In the genomic region with DNA sequence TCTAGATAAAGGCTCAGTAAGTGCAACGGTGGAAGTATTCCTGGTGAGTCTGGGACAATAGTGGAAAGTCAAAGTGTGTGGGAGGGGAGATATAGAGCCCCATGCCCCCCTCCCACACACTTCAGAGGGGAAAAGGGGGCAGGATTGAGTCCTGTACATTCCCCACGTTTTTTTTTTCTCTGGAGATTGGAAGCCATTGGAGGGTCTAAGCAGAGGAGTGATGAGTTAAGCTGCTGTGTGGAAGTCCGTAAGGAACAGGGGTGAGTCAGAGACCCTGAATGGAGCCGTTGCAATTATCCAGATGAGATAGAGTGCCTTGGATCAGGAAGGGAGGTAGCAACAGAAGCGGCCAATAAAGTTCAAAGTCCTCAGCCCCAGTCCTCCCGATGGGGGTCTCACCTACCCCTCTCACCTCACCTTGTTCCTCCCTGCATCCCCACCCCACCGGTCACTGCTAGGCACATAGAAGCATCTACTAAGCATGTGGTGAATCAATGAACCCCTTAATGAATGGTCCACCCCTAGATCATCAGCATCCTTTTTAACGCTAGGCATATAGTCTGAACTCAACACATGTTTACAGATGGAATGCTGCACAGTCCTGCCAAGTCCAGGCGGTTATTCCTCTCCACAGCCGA, we compare ENCODE assay signal across 7 cellular contexts. TPM values are rescaled to one million over a fixed set of nuclear protein-coding genes. Genes with fewer than 3 reads are reported as not detected.
DNase-seq lines count a peak whose midpoint lies in the region; ATAC-seq and TF ChIP-seq lines count a peak whose summit lies in the region.

No MANE protein-coding gene starts in this region.

- peak; percentile 45 for DNase-seq in NCI-H146 treated with DMSO at 0.1 percent for 48 hours (lab: John Stamatoyannopoulos, UW; ENCODE audit: unreplicated experiment)
- no peak for DNase-seq in choroid plexus epithelial cell (ENCODE audit: low read depth)
- no peak for DNase-seq in memory B cell (ENCODE audit: low spot score in 2 of 2)
- DNase-seq in aorta, result no peak
- DNase-seq in NCI-H1436 treated with DMSO at 0.1 percent for 48 hours (lab: John Stamatoyannopoulos, UW), result no peak

- H3K27ac Mint-ChIP-seq in memory B cell, result peak overlapping the region; percentile 92

- peaks cover 22% of the 10 kb centered on the region for H3K4me1 Mint-ChIP-seq in memory B cell

- no peaks in the 10 kb centered on the region for H3K36me3 ChIP-seq in aorta (ENCODE audit: control insufficient read depth in 1 of 2, insufficient read depth in 2 of 2, low read length in 1 of 2)

- H3K9me3 Mint-ChIP-seq in memory B cell, result no peaks in the 10 kb centered on the region

- peaks cover 6% of the 10 kb centered on the region for H3K36me3 Mint-ChIP-seq in memory B cell

- no peak for TF ChIP-seq CTCF in choroid plexus epithelial cell (conservative IDR thresholded peaks at IDR 0.05; ENCODE audit: low read depth, low read length)

- H3K4me1 ChIP-seq in aorta (ENCODE audit: control insufficient read depth in 1 of 2, insufficient read depth in 2 of 2, low read length in 2 of 2), result peaks cover 0 to 6% of the 10 kb centered on the region in 2 donors

- no peaks in the 10 kb centered on the region for H3K9me3 ChIP-seq in aorta (ENCODE audit: control insufficient read depth, low read length)

- intact Hi-C loops in aorta (cut with DNase I), result loop anchor here in 1 of 2 donors (5.0 kb wide), 2 partner anchors 75 to 100 kb away; partner anchors contain the start of gene B4GALT5

- no peaks in the 10 kb centered on the region for H3K27me3 Mint-ChIP-seq in memory B cell

- peak overlapping the region; percentile 80 for H3K4me3 Mint-ChIP-seq in memory B cell

- peak overlapping the region; percentile 73 for H3K4me3 ChIP-seq in choroid plexus epithelial cell (ENCODE audit: low read depth, low read length)
- H3K4me3 ChIP-seq in aorta (ENCODE audit: low read length in 2 of 2), result peak overlapping the region in 1 of 2 donors; percentile 80

- WGBS in aorta, 2 donors, result 20 to 23% methylated on average over 10 of the region's 10 CpGs

- peak; percentile 3 for ATAC-seq in GM21381 (IDR thresholded peaks at IDR 0.05; ENCODE audit: unreplicated experiment)
- peak; percentile 14 for ATAC-seq in memory B cell (ENCODE audit: low read depth)
- ATAC-seq in aorta (ENCODE audit: low FRiP score), result peak; percentile 29
- ATAC-seq in HG03095 (IDR thresholded peaks at IDR 0.05; ENCODE audit: unreplicated experiment), result no peak

- H3K27me3 ChIP-seq in aorta (ENCODE audit: control insufficient read depth in 1 of 2, insufficient read depth in 2 of 2, low read length in 1 of 2), result no peaks in the 10 kb centered on the region

- H3K27ac ChIP-seq in aorta (ENCODE audit: low read depth in 1 of 2, low read length in 2 of 2), result peak overlapping the region in 1 of 2 donors; percentile 38

RNA-seq across cellular contexts. Expression of gene SLC9A8, which starts 0.7 kb away (rescaled TPM):
- 10 to 100 TPM; 12.5 to 14.6 TPM for total RNA-seq in aorta
- 10 to 100 TPM in 1 of 2 donors, 1 to 10 TPM in 1; 2.8 to 10.6 TPM for polyA plus RNA-seq in aorta
